ENCODE assay signal across 37 cellular contexts in genomic region chr10:74903491-74903890, GRCh38.
"Had no signal": no experiment of that assay in that cellular context is flagged by ENCODE, and none has a peak within 500 bp of the region (broad histone marks: within the 10 kb centered on the region; RNA-seq: fewer than 3 reads in every experiment).

No MANE protein-coding gene starts in this region.

- H3K4me3 Mint-ChIP-seq: activated naive CD4-positive, alpha-beta T cell treated with anti-CD3 and anti-CD28 coated beads for 36 hours; activated naive CD4-positive, alpha-beta T cell treated with anti-CD3 and anti-CD28 coated beads, Interleukin-2, amount 10 ng/mL, durations not matched to agents 7 days and 5 days; activated naive CD4-positive, alpha-beta T cell treated with anti-CD3 and anti-CD28 coated beads, Interleukin-2, amount 50 U/mL, for 24 hours; activated naive CD8-positive, alpha-beta T cell; activated naive CD8-positive, alpha-beta T cell treated with anti-CD3 and anti-CD28 coated beads for 36 hours; activated naive CD8-positive, alpha-beta T cell treated with anti-CD3 and anti-CD28 coated beads, Interleukin-2, amount 10 ng/mL, durations not matched to agents 7 days and 5 days; activated naive CD8-positive, alpha-beta T cell treated with anti-CD3 and anti-CD28 coated beads, Interleukin-2, amount 50 U/mL, for 24 hours; activated T-cell treated with anti-CD3 and anti-CD28 coated beads, Interleukin-2, amount 50 U/mL, for 4 hours; activated T-helper 1 cell treated with anti-CD3 and anti-CD28 coated beads, Interleukin-12 subunit alpha, Interleukin-12 subunit beta, Interleukin-2, Interleukin-4 antibody, amounts not matched to agents 30 ng/mL and 10 ng/mL and 1 ng/mL, durations not matched to agents 14 hours and 24 hours and 36 hours; activated T-helper 17 cell treated with anti-CD3 and anti-CD28 coated beads, Interleukin-2, amount 50 U/mL, for 72 hours; brain; central memory CD8-positive, alpha-beta T cell had no signal

- H3K4me1 ChIP-seq: ascending aorta had no signal

- H3K27ac Mint-ChIP-seq: activated naive CD4-positive, alpha-beta T cell treated with anti-CD3 and anti-CD28 coated beads for 36 hours; activated naive CD4-positive, alpha-beta T cell treated with anti-CD3 and anti-CD28 coated beads, Interleukin-2, amount 10 ng/mL, durations not matched to agents 7 days and 5 days; activated naive CD4-positive, alpha-beta T cell treated with anti-CD3 and anti-CD28 coated beads, Interleukin-2, amount 50 U/mL, for 24 hours; activated naive CD4-positive, alpha-beta T cell treated with anti-CD3 and anti-CD28 coated beads, Interleukin-2, amount 50 U/mL, for 72 hours; activated naive CD8-positive, alpha-beta T cell; activated naive CD8-positive, alpha-beta T cell treated with anti-CD3 and anti-CD28 coated beads for 36 hours; activated naive CD8-positive, alpha-beta T cell treated with anti-CD3 and anti-CD28 coated beads, Interleukin-2, amount 10 ng/mL, durations not matched to agents 7 days and 5 days; activated naive CD8-positive, alpha-beta T cell treated with anti-CD3 and anti-CD28 coated beads, Interleukin-2, amount 50 U/mL, for 24 hours; activated T-helper 1 cell treated with anti-CD3 and anti-CD28 coated beads, Interleukin-12 subunit alpha, Interleukin-12 subunit beta, Interleukin-2, Interleukin-4 antibody, amounts not matched to agents 30 ng/mL and 10 ng/mL and 1 ng/mL, durations not matched to agents 14 hours and 24 hours and 36 hours; activated T-helper 2 cell treated with anti-CD3 and anti-CD28 coated beads, Interferon-gamma antibody, Interleukin-2, Interleukin-4, amounts not matched to agents 10 μg/mL and 5 μg/mL and 100 μg/mL, durations not matched to agents 14 hours and 24 hours and 36 hours; brain had no signal

- H3K36me3 ChIP-seq: adrenal gland, ascending aorta, brain microvascular endothelial cell, breast epithelium, cardiac muscle cell had no signal

- ATAC-seq: activated naive CD4-positive, alpha-beta T cell treated with anti-CD3 and anti-CD28 coated beads, Interleukin-2, amount 50 U/mL, for 72 hours; activated naive CD8-positive, alpha-beta T cell treated with anti-CD3 and anti-CD28 coated beads, Interleukin-2, amount 50 U/mL, for 24 hours; activated T-cell treated with anti-CD3 and anti-CD28 coated beads, Interleukin-2, amount 50 U/mL, for 4 hours; body of pancreas had no signal

- H3K27me3 ChIP-seq: adrenal gland, ascending aorta, body of pancreas, brain microvascular endothelial cell, breast epithelium, cardiac muscle cell had no signal

- H3K9me3 ChIP-seq: adrenal gland, ascending aorta, body of pancreas, breast epithelium had no signal

- H3K27me3 Mint-ChIP-seq: activated naive CD4-positive, alpha-beta T cell treated with anti-CD3 and anti-CD28 coated beads, Interleukin-2, amount 10 ng/mL, durations not matched to agents 7 days and 5 days; activated naive CD4-positive, alpha-beta T cell treated with anti-CD3 and anti-CD28 coated beads, Interleukin-2, amount 50 U/mL, for 24 hours; activated naive CD8-positive, alpha-beta T cell; activated naive CD8-positive, alpha-beta T cell treated with anti-CD3 and anti-CD28 coated beads for 36 hours; activated naive CD8-positive, alpha-beta T cell treated with anti-CD3 and anti-CD28 coated beads, Interleukin-2, amount 10 ng/mL, durations not matched to agents 7 days and 5 days; activated naive CD8-positive, alpha-beta T cell treated with anti-CD3 and anti-CD28 coated beads, Interleukin-2, amount 50 U/mL, for 24 hours; activated T-helper 17 cell treated with anti-CD3 and anti-CD28 coated beads, Interleukin-2, amount 50 U/mL, for 72 hours; central memory CD8-positive, alpha-beta T cell had no signal

- H3K4me3 ChIP-seq: adrenal gland, ascending aorta, body of pancreas, breast epithelium, cardiac muscle cell had no signal

- H3K27ac ChIP-seq: adrenal gland, ascending aorta, body of pancreas, brain microvascular endothelial cell, breast epithelium, cardiac muscle cell had no signal

- H3K36me3 Mint-ChIP-seq: activated naive CD4-positive, alpha-beta T cell treated with anti-CD3 and anti-CD28 coated beads, Interleukin-2, amount 50 U/mL, for 24 hours had no signal

- DNase-seq: activated effector memory CD4-positive, alpha-beta T cell treated with anti-CD3 and anti-CD28 coated beads, Interleukin-2, amount 50 U/mL, for 16 hours; activated effector memory CD4-positive, alpha-beta T cell treated with Interleukin-2 at 50 U/mL for 16 hours; activated gamma-delta T cell; activated gamma-delta T cell treated with Interleukin-2 at 50 U/mL for 16 hours; activated naive CD4-positive, alpha-beta T cell; activated naive CD4-positive, alpha-beta T cell treated with anti-CD3 and anti-CD28 coated beads for 36 hours; activated naive CD4-positive, alpha-beta T cell treated with anti-CD3 and anti-CD28 coated beads, Interleukin-2, amount 10 ng/mL, durations not matched to agents 7 days and 5 days; activated naive CD4-positive, alpha-beta T cell treated with anti-CD3 and anti-CD28 coated beads, Interleukin-2, amount 50 U/mL, for 16 hours; activated naive CD4-positive, alpha-beta T cell treated with Interleukin-2 at 50 U/mL for 16 hours; activated naive CD8-positive, alpha-beta T cell treated with anti-CD3 and anti-CD28 coated beads for 36 hours; activated naive CD8-positive, alpha-beta T cell treated with anti-CD3 and anti-CD28 coated beads, Interleukin-2, amount 10 ng/mL, durations not matched to agents 7 days and 5 days; activated naive CD8-positive, alpha-beta T cell treated with anti-CD3 and anti-CD28 coated beads, Interleukin-2, amount 50 U/mL, for 24 hours; activated T-cell treated with anti-CD3 and anti-CD28 coated beads for 4 hours; activated T-cell treated with anti-CD3 and anti-CD28 coated beads, Interleukin-2, amount 50 U/mL, for 1 hour; activated T-cell treated with anti-CD3 and anti-CD28 coated beads, Interleukin-2, amount 50 U/mL, for 4 hours; activated T-cell treated with anti-CD3 and anti-CD28 coated beads, Interleukin-2, amount 50 U/mL, for 48 hours; adrenal gland; amniotic stem cell; amygdala; anterior cingulate cortex; aorta; body of pancreas; brain microvascular endothelial cell; caudate nucleus; central memory CD4-positive, alpha-beta T cell; cerebellar nuclear complex had no signal

- H3K9me3 Mint-ChIP-seq: activated naive CD4-positive, alpha-beta T cell treated with anti-CD3 and anti-CD28 coated beads for 36 hours; activated naive CD4-positive, alpha-beta T cell treated with anti-CD3 and anti-CD28 coated beads, Interleukin-2, amount 50 U/mL, for 24 hours; activated naive CD8-positive, alpha-beta T cell treated with anti-CD3 and anti-CD28 coated beads for 36 hours; activated naive CD8-positive, alpha-beta T cell treated with anti-CD3 and anti-CD28 coated beads, Interleukin-2, amount 10 ng/mL, durations not matched to agents 7 days and 5 days; activated naive CD8-positive, alpha-beta T cell treated with anti-CD3 and anti-CD28 coated beads, Interleukin-2, amount 50 U/mL, for 24 hours; activated T-cell treated with anti-CD3 and anti-CD28 coated beads, Interleukin-2, amount 50 U/mL, for 4 hours; activated T-helper 1 cell treated with anti-CD3 and anti-CD28 coated beads, Interleukin-12 subunit alpha, Interleukin-12 subunit beta, Interleukin-2, Interleukin-4 antibody, amounts not matched to agents 30 ng/mL and 10 ng/mL and 1 ng/mL, durations not matched to agents 14 hours and 24 hours and 36 hours; activated T-helper 17 cell treated with anti-CD3 and anti-CD28 coated beads, Interleukin-2, amount 50 U/mL, for 72 hours; activated T-helper 2 cell treated with anti-CD3 and anti-CD28 coated beads, Interferon-gamma antibody, Interleukin-2, Interleukin-4, amounts not matched to agents 10 μg/mL and 5 μg/mL and 100 μg/mL, durations not matched to agents 14 hours and 24 hours and 36 hours; brain; central memory CD8-positive, alpha-beta T cell had no signal
